1 cellular context compared by ENCODE assay signal in genomic region chr1:116311756-116312691, GRCh38.
TF ChIP-seq lines count a peak whose summit lies in the region.

No MANE protein-coding gene starts in this region.

TF ChIP-seq in HepG2, 621 proteins besides CTCF, POLR2A, EP300 and RAD21 (continued from another document and continues in another):
- peak; percentile 57 for TF ChIP-seq ARID5B (CRISPR knock-in tag; IDR thresholded peaks at IDR 0.05)
- TF ChIP-seq ZNF280D (CRISPR knock-in tag; IDR thresholded peaks at IDR 0.05), result peak; percentile 30; the same call in 1 of the 2 replicates
- TF ChIP-seq KDM6A (CRISPR knock-in tag; IDR thresholded peaks at IDR 0.05; ENCODE audit: low read depth), result no peak
- no peak for TF ChIP-seq NR2F6 (IDR thresholded peaks at IDR 0.05)
- 0 out of 2 replicates have a peak, but pooled peaks have one; percentile 19 for TF ChIP-seq NR2F6 (CRISPR knock-in tag; IDR thresholded peaks at IDR 0.05)
- peak; percentile 96 for TF ChIP-seq ARNTL (CRISPR knock-in tag; IDR thresholded peaks at IDR 0.05)
- TF ChIP-seq KLF15 (CRISPR knock-in tag; IDR thresholded peaks at IDR 0.05; ENCODE audit: borderline replicate concordance), result no peak
- TF ChIP-seq KDM2A (CRISPR knock-in tag; IDR thresholded peaks at IDR 0.05; ENCODE audit: borderline replicate concordance, low read depth), result no peak
- no peak for TF ChIP-seq ZNF10 (CRISPR knock-in tag; IDR thresholded peaks at IDR 0.05; ENCODE audit: borderline replicate concordance, low read depth)
- TF ChIP-seq ZHX1 (CRISPR knock-in tag; IDR thresholded peaks at IDR 0.05; ENCODE audit: low read depth), result peak; percentile 56; the same call in 1 of the 2 replicates
- peak; percentile 42; the same call in 1 of the 2 replicates for TF ChIP-seq ZNF670 (CRISPR knock-in tag; IDR thresholded peaks at IDR 0.05; ENCODE audit: borderline replicate concordance)
- no peak for TF ChIP-seq ARID3A (IDR thresholded peaks at IDR 0.05; ENCODE audit: low read depth, low read length)
- no peak for TF ChIP-seq KMT2B (CRISPR knock-in tag; IDR thresholded peaks at IDR 0.05)
- no peak for TF ChIP-seq ZBTB44 (CRISPR knock-in tag; IDR thresholded peaks at IDR 0.05)
- no peak for TF ChIP-seq SRSF1 (optimal IDR thresholded peaks at IDR 0.05; ENCODE audit: low read depth, low read length)
- no peak for TF ChIP-seq ARID2 (CRISPR knock-in tag; IDR thresholded peaks at IDR 0.05; ENCODE audit: borderline replicate concordance)
- peak; percentile 43; the same call in 1 of the 2 replicates for TF ChIP-seq BCL6 (CRISPR knock-in tag; IDR thresholded peaks at IDR 0.05)
- no peak for TF ChIP-seq ZBTB1 (CRISPR knock-in tag; IDR thresholded peaks at IDR 0.05; ENCODE audit: borderline replicate concordance)
- TF ChIP-seq MEF2D (CRISPR knock-in tag; IDR thresholded peaks at IDR 0.05), result peak; percentile 61; the same call in 1 of the 2 replicates
- 0 out of 2 replicates have a peak, but pooled peaks have one; percentile 39 for TF ChIP-seq ZNF543 (CRISPR knock-in tag; IDR thresholded peaks at IDR 0.05)
- no peak for TF ChIP-seq GMEB1 (CRISPR knock-in tag; IDR thresholded peaks at IDR 0.05; ENCODE audit: borderline replicate concordance)
- TF ChIP-seq HINFP (CRISPR knock-in tag; IDR thresholded peaks at IDR 0.05; ENCODE audit: low read depth), result no peak; the same call in 1 of the 2 replicates
- TF ChIP-seq MIER2 (CRISPR knock-in tag; IDR thresholded peaks at IDR 0.05), result 0 out of 2 replicates have a peak, but pooled peaks have one; percentile 69
- TF ChIP-seq ZBTB25 (CRISPR knock-in tag; IDR thresholded peaks at IDR 0.05), result no peak
- 0 out of 2 replicates have a peak, but pooled peaks have one; percentile 79 for TF ChIP-seq ZNF432 (CRISPR knock-in tag; IDR thresholded peaks at IDR 0.05; ENCODE audit: borderline replicate concordance)
- TF ChIP-seq ZNF264 (CRISPR knock-in tag; IDR thresholded peaks at IDR 0.05), result 0 out of 2 replicates have a peak, but pooled peaks have one; percentile 42
- TF ChIP-seq E2F2 (CRISPR knock-in tag; IDR thresholded peaks at IDR 0.05; ENCODE audit: borderline replicate concordance), result no peak
- peak; percentile 75; the same call in 1 of the 2 replicates for TF ChIP-seq ZBTB39 (CRISPR knock-in tag; IDR thresholded peaks at IDR 0.05)
- TF ChIP-seq ZC3H13 (CRISPR knock-in tag; IDR thresholded peaks at IDR 0.05), result no peak
- peak; percentile 14; the same call in 1 of the 2 replicates for TF ChIP-seq ZNF460 (CRISPR knock-in tag; IDR thresholded peaks at IDR 0.05; ENCODE audit: borderline replicate concordance)
- peak; percentile 36; the same call in 1 of the 2 replicates for TF ChIP-seq ZNF362 (CRISPR knock-in tag; IDR thresholded peaks at IDR 0.05; ENCODE audit: borderline replicate concordance)
